Comparison of ENCODE assay signal across 1 cellular context in the genomic region with DNA sequence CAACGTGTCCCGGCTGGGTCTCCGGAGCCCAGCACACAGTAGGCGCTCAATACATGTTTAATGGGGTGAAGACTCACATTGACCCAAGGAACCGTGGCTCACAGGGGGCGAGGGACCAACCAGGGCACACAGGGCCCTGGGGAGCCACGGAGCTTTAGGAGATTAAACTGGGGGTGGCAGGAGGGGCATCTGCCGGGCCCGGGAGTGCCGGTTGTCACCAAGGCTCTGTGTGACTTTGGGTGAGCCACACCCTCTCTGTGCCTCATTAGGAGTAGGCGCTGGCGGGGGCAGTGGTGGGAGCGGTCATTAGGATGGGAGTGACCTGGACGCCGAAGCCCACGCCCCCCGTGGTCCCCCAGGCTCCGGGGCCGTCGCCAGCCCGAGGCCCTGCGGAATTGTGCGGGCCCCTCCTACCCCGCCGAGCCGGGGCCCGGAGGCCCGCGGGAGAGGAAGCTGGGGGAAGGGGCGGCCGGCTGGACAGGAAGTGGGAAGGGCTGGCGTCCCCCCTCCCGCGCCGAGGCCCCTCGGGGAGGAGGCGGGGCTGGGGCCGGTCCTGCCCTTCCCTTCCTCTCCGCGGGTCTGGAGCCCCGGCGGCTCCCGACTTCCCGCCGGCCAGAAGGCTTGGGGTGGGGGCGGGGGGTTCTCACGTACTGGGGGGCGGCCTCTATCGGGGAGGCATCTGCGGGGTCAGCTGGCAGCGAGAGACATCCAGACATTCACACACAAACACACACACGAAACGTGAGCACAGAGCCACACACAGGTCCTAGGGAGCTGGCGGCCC.
TF ChIP-seq lines count a peak whose summit lies in the region.

No MANE protein-coding gene starts in this region.

TF ChIP-seq in HepG2, 621 proteins besides CTCF, POLR2A, EP300 and RAD21 (continued from another document and continues in another):
- TF ChIP-seq ZNF484 (CRISPR knock-in tag; IDR thresholded peaks at IDR 0.05; ENCODE audit: borderline replicate concordance, low read depth) (no peak), FOSL2 (CRISPR knock-in tag; IDR thresholded peaks at IDR 0.05) (0 out of 2 replicates have a peak, but pooled peaks have one; percentile 13), TIGD3 (CRISPR knock-in tag; IDR thresholded peaks at IDR 0.05; ENCODE audit: borderline replicate concordance) (no peak), MED13 (CRISPR knock-in tag; IDR thresholded peaks at IDR 0.05) (no peak), BRCA1 (CRISPR knock-in tag; IDR thresholded peaks at IDR 0.05) (no peak), ATF5 (CRISPR knock-in tag; IDR thresholded peaks at IDR 0.05; ENCODE audit: low read depth) (no peak), HIC2 (CRISPR knock-in tag; IDR thresholded peaks at IDR 0.05; ENCODE audit: low read depth) (0 out of 2 replicates have a peak, but pooled peaks have one; percentile 38), NFRKB (IDR thresholded peaks at IDR 0.05) (no peak), ZBTB20 (CRISPR knock-in tag; IDR thresholded peaks at IDR 0.05; ENCODE audit: borderline replicate concordance, low read depth) (no peak), ZNF607 (CRISPR knock-in tag; IDR thresholded peaks at IDR 0.05; ENCODE audit: borderline replicate concordance) (peak; percentile 92; the same call in 1 of the 2 replicates), GZF1 (CRISPR knock-in tag; IDR thresholded peaks at IDR 0.05) (no peak), ZNF567 (CRISPR knock-in tag; IDR thresholded peaks at IDR 0.05; ENCODE audit: borderline replicate concordance) (peak; percentile 37; the same call in 1 of the 2 replicates), ZNF510 (CRISPR knock-in tag; IDR thresholded peaks at IDR 0.05; ENCODE audit: low read depth) (no peak), NFKB2 (CRISPR knock-in tag; IDR thresholded peaks at IDR 0.05; ENCODE audit: borderline replicate concordance) (peak; percentile 67; the same call in 1 of the 2 replicates), ZNF460 (CRISPR knock-in tag; IDR thresholded peaks at IDR 0.05; ENCODE audit: borderline replicate concordance) (no peak), ZKSCAN5 (CRISPR knock-in tag; IDR thresholded peaks at IDR 0.05) (no peak), MXI1 (IDR thresholded peaks at IDR 0.05; ENCODE audit: borderline replicate concordance, low read depth, low read length) (peak; percentile 59; the same call in 1 of the 3 replicates), ZNF136 (CRISPR knock-in tag; IDR thresholded peaks at IDR 0.05; ENCODE audit: low read depth) (0 out of 2 replicates have a peak, but pooled peaks have one; percentile 17), ZKSCAN1 (IDR thresholded peaks at IDR 0.05; ENCODE audit: low read length) (peak; percentile 85), SOX13 (IDR thresholded peaks at IDR 0.05) (no peak), SOX13 (CRISPR knock-in tag; conservative IDR thresholded peaks at IDR 0.05 in 1 of 2, IDR thresholded peaks at IDR 0.05 in 1 of 2) (no peak; a peak in 2 of 4 replicates), ZNF318 (CRISPR knock-in tag; IDR thresholded peaks at IDR 0.05) (no peak), ZBTB42 (CRISPR knock-in tag; IDR thresholded peaks at IDR 0.05) (peak; percentile 66; the same call in 1 of the 2 replicates), SIX1 (CRISPR knock-in tag; IDR thresholded peaks at IDR 0.05; ENCODE audit: borderline replicate concordance) (no peak; the same call in 1 of the 2 replicates), MAFG (CRISPR knock-in tag; IDR thresholded peaks at IDR 0.05) (no peak), KDM5B (CRISPR knock-in tag; IDR thresholded peaks at IDR 0.05; ENCODE audit: borderline replicate concordance) (peak; percentile 27; the same call in 1 of the 2 replicates), FOXA3 (CRISPR knock-in tag; IDR thresholded peaks at IDR 0.05) (no peak), HOXD1 (CRISPR knock-in tag; IDR thresholded peaks at IDR 0.05) (peak; percentile 74), NFKBIZ (CRISPR knock-in tag; IDR thresholded peaks at IDR 0.05) (peak; percentile 65), SMYD3 (CRISPR knock-in tag; IDR thresholded peaks at IDR 0.05) (0 out of 2 replicates have a peak, but pooled peaks have one; percentile 52), CHCHD3 (CRISPR knock-in tag; IDR thresholded peaks at IDR 0.05) (peak; percentile 72; the same call in 1 of the 2 replicates), ZNF558 (CRISPR knock-in tag; IDR thresholded peaks at IDR 0.05; ENCODE audit: borderline replicate concordance) (peak; percentile 70; the same call in 1 of the 2 replicates), KDM6A (CRISPR knock-in tag; IDR thresholded peaks at IDR 0.05; ENCODE audit: low read depth) (no peak)
- TF ChIP-seq, protein P1, sequence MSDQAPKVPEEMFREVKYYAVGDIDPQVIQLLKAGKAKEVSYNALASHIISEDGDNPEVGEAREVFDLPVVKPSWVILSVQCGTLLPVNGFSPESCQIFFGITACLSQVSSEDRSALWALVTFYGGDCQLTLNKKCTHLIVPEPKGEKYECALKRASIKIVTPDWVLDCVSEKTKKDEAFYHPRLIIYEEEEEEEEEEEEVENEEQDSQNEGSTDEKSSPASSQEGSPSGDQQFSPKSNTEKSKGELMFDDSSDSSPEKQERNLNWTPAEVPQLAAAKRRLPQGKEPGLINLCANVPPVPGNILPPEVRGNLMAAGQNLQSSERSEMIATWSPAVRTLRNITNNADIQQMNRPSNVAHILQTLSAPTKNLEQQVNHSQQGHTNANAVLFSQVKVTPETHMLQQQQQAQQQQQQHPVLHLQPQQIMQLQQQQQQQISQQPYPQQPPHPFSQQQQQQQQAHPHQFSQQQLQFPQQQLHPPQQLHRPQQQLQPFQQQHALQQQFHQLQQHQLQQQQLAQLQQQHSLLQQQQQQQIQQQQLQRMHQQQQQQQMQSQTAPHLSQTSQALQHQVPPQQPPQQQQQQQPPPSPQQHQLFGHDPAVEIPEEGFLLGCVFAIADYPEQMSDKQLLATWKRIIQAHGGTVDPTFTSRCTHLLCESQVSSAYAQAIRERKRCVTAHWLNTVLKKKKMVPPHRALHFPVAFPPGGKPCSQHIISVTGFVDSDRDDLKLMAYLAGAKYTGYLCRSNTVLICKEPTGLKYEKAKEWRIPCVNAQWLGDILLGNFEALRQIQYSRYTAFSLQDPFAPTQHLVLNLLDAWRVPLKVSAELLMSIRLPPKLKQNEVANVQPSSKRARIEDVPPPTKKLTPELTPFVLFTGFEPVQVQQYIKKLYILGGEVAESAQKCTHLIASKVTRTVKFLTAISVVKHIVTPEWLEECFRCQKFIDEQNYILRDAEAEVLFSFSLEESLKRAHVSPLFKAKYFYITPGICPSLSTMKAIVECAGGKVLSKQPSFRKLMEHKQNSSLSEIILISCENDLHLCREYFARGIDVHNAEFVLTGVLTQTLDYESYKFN (CRISPR knock-in tag; conservative IDR thresholded peaks at IDR 0.05): peak; percentile 69
- TF ChIP-seq, protein P2, sequence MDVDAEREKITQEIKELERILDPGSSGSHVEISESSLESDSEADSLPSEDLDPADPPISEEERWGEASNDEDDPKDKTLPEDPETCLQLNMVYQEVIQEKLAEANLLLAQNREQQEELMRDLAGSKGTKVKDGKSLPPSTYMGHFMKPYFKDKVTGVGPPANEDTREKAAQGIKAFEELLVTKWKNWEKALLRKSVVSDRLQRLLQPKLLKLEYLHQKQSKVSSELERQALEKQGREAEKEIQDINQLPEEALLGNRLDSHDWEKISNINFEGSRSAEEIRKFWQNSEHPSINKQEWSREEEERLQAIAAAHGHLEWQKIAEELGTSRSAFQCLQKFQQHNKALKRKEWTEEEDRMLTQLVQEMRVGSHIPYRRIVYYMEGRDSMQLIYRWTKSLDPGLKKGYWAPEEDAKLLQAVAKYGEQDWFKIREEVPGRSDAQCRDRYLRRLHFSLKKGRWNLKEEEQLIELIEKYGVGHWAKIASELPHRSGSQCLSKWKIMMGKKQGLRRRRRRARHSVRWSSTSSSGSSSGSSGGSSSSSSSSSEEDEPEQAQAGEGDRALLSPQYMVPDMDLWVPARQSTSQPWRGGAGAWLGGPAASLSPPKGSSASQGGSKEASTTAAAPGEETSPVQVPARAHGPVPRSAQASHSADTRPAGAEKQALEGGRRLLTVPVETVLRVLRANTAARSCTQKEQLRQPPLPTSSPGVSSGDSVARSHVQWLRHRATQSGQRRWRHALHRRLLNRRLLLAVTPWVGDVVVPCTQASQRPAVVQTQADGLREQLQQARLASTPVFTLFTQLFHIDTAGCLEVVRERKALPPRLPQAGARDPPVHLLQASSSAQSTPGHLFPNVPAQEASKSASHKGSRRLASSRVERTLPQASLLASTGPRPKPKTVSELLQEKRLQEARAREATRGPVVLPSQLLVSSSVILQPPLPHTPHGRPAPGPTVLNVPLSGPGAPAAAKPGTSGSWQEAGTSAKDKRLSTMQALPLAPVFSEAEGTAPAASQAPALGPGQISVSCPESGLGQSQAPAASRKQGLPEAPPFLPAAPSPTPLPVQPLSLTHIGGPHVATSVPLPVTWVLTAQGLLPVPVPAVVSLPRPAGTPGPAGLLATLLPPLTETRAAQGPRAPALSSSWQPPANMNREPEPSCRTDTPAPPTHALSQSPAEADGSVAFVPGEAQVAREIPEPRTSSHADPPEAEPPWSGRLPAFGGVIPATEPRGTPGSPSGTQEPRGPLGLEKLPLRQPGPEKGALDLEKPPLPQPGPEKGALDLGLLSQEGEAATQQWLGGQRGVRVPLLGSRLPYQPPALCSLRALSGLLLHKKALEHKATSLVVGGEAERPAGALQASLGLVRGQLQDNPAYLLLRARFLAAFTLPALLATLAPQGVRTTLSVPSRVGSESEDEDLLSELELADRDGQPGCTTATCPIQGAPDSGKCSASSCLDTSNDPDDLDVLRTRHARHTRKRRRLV (CRISPR knock-in tag; IDR thresholded peaks at IDR 0.05): no peak; the same call in 1 of the 2 replicates
